Comparison of ENCODE assay signal across 1 cellular context in genomic region chr2:237723613-237724012, GRCh38.
A peak's percentile ranks its signal among the peaks of the same experiment; 100 is the strongest.
TF ChIP-seq lines count a peak whose summit lies in the region.

No MANE protein-coding gene starts in this region.

TF ChIP-seq in K562, 482 proteins besides CTCF, POLR2A, EP300 and RAD21 (continued from another document):
- TF ChIP-seq, protein P1, sequence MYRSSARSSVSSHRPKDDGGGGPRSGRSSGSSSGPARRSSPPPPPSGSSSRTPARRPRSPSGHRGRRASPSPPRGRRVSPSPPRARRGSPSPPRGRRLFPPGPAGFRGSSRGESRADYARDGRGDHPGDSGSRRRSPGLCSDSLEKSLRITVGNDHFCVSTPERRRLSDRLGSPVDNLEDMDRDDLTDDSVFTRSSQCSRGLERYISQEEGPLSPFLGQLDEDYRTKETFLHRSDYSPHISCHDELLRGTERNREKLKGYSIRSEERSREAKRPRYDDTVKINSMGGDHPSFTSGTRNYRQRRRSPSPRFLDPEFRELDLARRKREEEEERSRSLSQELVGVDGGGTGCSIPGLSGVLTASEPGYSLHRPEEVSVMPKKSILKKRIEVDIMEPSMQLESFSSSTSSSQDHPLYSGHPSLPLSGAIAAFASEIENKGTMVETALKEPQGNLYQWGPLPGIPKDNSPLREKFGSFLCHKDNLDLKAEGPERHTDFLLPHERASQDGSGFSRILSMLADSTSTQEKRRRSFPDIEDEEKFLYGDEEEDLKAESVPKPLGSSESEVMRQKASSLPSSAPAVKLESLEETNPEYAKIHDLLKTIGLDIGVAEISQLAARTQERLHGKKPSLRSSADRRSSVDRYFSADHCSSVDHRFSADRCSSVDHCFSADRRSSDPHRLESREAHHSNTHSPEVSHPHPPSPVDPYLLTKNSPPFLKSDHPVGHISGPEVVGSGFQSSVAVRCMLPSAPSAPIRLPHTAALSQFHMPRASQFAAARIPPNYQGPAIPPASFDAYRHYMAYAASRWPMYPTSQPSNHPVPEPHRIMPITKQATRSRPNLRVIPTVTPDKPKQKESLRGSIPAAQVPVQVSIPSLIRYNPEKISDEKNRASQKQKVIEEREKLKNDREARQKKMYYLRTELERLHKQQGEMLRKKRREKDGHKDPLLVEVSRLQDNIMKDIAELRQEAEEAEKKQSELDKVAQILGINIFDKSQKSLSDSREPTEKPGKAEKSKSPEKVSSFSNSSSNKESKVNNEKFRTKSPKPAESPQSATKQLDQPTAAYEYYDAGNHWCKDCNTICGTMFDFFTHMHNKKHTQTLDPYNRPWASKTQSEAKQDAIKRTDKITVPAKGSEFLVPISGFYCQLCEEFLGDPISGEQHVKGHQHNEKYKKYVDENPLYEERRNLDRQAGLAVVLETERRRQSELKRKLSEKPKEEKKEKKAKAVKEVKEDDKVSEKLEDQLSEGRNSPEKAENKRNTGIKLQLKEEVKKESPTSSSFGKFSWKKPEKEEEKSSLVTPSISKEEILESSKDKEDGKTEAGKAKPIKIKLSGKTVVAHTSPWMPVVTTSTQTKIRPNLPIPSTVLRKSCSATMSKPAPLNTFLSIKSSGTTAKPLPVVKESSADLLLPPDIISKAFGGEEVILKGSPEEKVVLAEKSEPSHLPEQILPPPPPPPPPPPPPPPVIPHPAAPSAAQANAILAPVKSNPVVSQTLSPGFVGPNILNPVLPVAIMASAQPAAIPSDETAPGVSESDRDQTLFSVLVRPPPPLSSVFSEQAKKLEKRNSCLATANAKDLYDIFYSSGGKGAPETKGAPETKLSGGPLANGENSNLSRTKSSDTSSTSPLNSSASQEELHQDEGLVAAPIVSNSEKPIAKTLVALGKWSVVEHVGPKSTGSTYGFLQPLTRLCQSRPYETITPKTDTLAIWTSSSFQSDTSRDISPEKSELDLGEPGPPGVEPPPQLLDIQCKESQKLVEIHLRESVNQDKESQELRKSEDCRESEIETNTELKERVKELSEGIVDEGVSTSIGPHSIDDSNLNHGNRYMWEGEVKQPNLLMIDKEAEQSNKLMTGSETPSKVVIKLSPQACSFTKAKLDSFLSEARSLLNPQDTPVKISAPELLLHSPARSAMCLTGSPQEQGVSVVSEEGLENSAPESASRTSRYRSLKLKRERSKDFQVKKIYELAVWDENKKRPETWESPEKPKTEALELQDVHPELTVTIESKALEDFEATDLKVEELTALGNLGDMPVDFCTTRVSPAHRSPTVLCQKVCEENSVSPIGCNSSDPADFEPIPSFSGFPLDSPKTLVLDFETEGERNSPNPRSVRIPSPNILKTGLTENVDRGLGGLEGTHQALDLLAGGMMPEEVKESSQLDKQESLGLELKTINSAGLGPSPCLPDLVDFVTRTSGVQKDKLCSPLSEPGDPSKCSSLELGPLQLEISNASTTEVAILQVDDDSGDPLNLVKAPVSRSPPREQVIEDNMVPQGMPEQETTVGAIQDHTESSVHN (IDR thresholded peaks at IDR 0.05; ENCODE audit: borderline replicate concordance in 1 of 2, low read depth in 1 of 2): peak in 1 of 2 experiments; percentile 88; a peak in 2 of 4 replicates
- TF ChIP-seq SOX6 (IDR thresholded peaks at IDR 0.05): no peak
- TF ChIP-seq ARID1B (IDR thresholded peaks at IDR 0.05): peak; percentile 31; the same call in 1 of the 2 replicates
- peak; percentile 71; the same call in 1 of the 2 replicates for TF ChIP-seq ZKSCAN8 (CRISPR knock-in tag; IDR thresholded peaks at IDR 0.05)
- 0 out of 2 replicates have a peak, but pooled peaks have one; percentile 22 for TF ChIP-seq GATA2 (CRISPR knock-in tag; IDR thresholded peaks at IDR 0.05)
- peak in 1 of 2 experiments; percentile 49; a peak in 1 of 4 replicates for TF ChIP-seq SIN3A (IDR thresholded peaks at IDR 0.05; ENCODE audit: borderline replicate concordance in 2 of 2, control insufficient read depth in 1 of 2, low read depth in 2 of 2, low read length in 2 of 2)
- no peak for TF ChIP-seq ZNF354B (CRISPR knock-in tag; IDR thresholded peaks at IDR 0.05)
- no peak for TF ChIP-seq SNRNP70 (optimal IDR thresholded peaks at IDR 0.05; ENCODE audit: low read depth, low read length)
- peak; percentile 77 for TF ChIP-seq CBFA2T2 (conservative IDR thresholded peaks at IDR 0.05)
TF ChIP-seq in K562: peak in this region for 20.
